ENCODE assay signal across 1 cellular context in the genomic region with DNA sequence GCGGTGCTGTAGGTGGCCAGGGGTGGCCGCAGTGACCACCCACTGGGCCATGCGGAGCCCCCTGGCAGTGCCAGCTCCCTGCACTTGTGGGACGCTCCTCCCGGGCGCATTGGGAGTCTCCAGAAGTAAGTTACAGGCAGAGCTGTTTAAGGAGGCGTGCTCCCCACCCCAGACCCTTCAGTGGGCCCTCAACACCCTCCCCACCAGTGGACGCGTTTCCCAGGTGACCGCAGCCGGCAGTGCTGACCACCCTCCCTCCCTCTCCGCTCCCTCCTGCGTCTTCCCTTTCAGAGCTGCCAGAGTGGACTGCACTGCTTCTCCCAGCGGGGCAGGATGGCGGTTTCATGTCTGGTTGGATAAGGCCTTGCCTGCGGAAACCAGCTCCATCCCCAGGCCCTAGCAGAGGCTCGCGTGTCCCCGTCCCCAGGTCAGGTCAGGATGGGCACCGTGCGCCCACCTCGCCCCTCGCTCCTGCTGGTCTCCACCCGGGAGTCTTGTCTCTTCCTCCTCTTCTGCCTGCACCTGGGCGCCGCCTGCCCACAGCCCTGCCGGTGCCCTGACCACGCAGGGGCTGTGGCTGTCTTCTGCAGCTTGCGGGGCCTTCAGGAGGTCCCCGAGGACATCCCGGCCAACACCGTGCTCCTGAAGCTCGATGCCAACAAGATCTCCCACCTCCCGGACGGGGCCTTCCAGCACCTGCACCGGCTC.
A peak's percentile ranks its signal among the peaks of the same experiment; 100 is the strongest.
TF ChIP-seq lines count a peak whose summit lies in the region.

No MANE protein-coding gene starts in this region.

TF ChIP-seq in HepG2, 621 proteins besides CTCF, POLR2A, EP300 and RAD21 (continued from another document):
- TF ChIP-seq ZFP90 (CRISPR knock-in tag; IDR thresholded peaks at IDR 0.05; ENCODE audit: borderline replicate concordance): peak; percentile 8; the same call in 1 of the 2 replicates
- no peak for TF ChIP-seq MLLT10 (CRISPR knock-in tag; IDR thresholded peaks at IDR 0.05)
- peak; percentile 40; the same call in 1 of the 2 replicates for TF ChIP-seq ZFX (CRISPR knock-in tag; IDR thresholded peaks at IDR 0.05; ENCODE audit: low read depth)
- TF ChIP-seq ZFP91 (CRISPR knock-in tag; IDR thresholded peaks at IDR 0.05; ENCODE audit: borderline replicate concordance): 0 out of 2 replicates have a peak, but pooled peaks have one; percentile 26
- TF ChIP-seq ZBTB42 (CRISPR knock-in tag; IDR thresholded peaks at IDR 0.05): no peak
- no peak for TF ChIP-seq AFF4 (CRISPR knock-in tag; IDR thresholded peaks at IDR 0.05)
- TF ChIP-seq, protein P1, sequence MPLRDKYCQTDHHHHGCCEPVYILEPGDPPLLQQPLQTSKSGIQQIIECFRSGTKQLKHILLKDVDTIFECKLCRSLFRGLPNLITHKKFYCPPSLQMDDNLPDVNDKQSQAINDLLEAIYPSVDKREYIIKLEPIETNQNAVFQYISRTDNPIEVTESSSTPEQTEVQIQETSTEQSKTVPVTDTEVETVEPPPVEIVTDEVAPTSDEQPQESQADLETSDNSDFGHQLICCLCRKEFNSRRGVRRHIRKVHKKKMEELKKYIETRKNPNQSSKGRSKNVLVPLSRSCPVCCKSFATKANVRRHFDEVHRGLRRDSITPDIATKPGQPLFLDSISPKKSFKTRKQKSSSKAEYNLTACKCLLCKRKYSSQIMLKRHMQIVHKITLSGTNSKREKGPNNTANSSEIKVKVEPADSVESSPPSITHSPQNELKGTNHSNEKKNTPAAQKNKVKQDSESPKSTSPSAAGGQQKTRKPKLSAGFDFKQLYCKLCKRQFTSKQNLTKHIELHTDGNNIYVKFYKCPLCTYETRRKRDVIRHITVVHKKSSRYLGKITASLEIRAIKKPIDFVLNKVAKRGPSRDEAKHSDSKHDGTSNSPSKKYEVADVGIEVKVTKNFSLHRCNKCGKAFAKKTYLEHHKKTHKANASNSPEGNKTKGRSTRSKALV (CRISPR knock-in tag; IDR thresholded peaks at IDR 0.05): 0 out of 2 replicates have a peak, but pooled peaks have one; percentile 11
- TF ChIP-seq ZBTB33 (CRISPR knock-in tag; IDR thresholded peaks at IDR 0.05): peak; percentile 76
